In the genomic region with DNA sequence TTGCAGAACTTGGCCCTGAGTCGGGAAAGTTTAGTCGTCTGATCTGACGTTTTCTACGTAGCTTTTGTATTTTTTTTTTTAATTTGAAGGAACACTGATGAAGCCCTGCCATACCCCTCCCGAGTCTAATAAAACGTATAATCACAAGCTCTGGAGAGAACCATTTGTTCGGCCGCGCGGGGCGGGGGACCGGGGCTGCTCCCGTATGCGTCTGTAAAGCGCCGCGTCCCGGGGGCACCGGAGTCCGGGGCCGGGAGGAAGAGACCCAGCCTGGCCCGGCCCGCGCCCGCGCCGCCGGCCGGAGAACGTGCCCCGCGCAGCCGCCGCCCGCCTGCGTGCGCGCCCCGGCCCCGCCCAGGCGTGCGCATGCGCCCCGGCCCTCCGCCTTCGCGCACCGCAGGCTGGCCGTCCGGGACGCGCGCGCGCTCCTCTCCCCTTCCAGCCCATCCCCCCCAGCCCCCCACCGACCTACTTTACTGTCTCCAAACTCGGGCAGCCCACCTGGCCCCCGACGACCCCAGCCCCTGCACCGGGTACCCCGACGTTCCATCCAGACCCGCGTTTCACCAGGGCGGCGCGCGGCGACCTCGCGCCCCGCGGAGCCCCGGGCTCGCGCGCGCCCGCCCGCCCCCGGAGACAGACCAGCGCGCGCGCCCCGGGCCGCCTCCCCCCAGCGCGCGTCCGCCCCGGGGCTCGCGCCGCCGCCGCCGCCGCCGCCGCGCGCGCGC, we compare ENCODE assay signal across 8 cellular contexts. TPM values are rescaled to one million over a fixed set of nuclear protein-coding genes. Genes with fewer than 3 reads are reported as not detected.
DNase-seq lines count a peak whose midpoint lies in the region; ATAC-seq and TF ChIP-seq lines count a peak whose summit lies in the region.

No MANE protein-coding gene starts in this region.

- ATAC-seq in GM19372 (IDR thresholded peaks at IDR 0.05; ENCODE audit: low read depth, unreplicated experiment): peak; percentile 44

- peaks cover 4 to 67% (median 47%) of the 10 kb centered on the region in 5 donors for H3K4me1 ChIP-seq in subcutaneous abdominal adipose tissue (ENCODE audit: control insufficient read depth in 5 of 5, insufficient read depth in 5 of 5, low read length in 5 of 5)

- H3K4me3 Mint-ChIP-seq in CD14-positive monocyte: peak overlapping the region; percentile 89 to 96
- peak overlapping the region; percentile 95 for H3K4me3 Mint-ChIP-seq in nephron progenitor cell

- intact Hi-C loops in CD14-positive monocyte (cut with micrococcal nuclease): loop anchor here in 1 of 2 donors (5.0 to 10.0 kb wide), 3 partner anchors 46 to 126 kb away; a partner anchor contains a TSS

- peak overlapping the region; percentile 77 to 96 (median 91) for H3K9ac ChIP-seq in subcutaneous abdominal adipose tissue (ENCODE audit: low read length in 5 of 5)

- H3K9me3 ChIP-seq in subcutaneous abdominal adipose tissue (ENCODE audit: control insufficient read depth in 5 of 5, low read length in 5 of 5): no peaks in the 10 kb centered on the region

- H3K4me3 ChIP-seq in fibroblast of the aortic adventitia (ENCODE audit: low read depth, low read length): peak overlapping the region; percentile 81
- H3K4me3 ChIP-seq in subcutaneous abdominal adipose tissue (ENCODE audit: low read depth in 1 of 5, low read length in 5 of 5): peak overlapping the region; percentile 63 to 85 (median 77)

- TF ChIP-seq CTCF in CD14-positive monocyte (IDR thresholded peaks at IDR 0.05): no peak
- TF ChIP-seq CTCF in fibroblast of the aortic adventitia (IDR thresholded peaks at IDR 0.05; ENCODE audit: insufficient read depth, low read length): no peak
- no peak for TF ChIP-seq CTCF in nephron progenitor cell (IDR thresholded peaks at IDR 0.05)

- H3K27me3 Mint-ChIP-seq in CD14-positive monocyte (ENCODE audit: low read depth in 3 of 3) (peaks cover 2 to 5% (median 5%) of the 10 kb centered on the region in 3 donors), nephron progenitor cell (ENCODE audit: low read depth, poor library complexity) (no peaks in the 10 kb centered on the region)

- DNase-seq in CD14-positive monocyte (ENCODE audit: low spot score): peak; percentile 59
- peak in 66 of 76 experiments; percentile 10 to 88 (median 64) for DNase-seq in HUDEP-2 (lab: John Stamatoyannopoulos, UW; ENCODE audit: unreplicated experiment in 76 of 76)
- peak; percentile 75 for DNase-seq in RPMI7951 (ENCODE audit: low read depth)
- peak; percentile 92 for DNase-seq in activated effector memory CD4-positive, alpha-beta T cell treated with anti-CD3 and anti-CD28 coated beads, Interleukin-2, amount 50 U/mL, for 16 hours
- DNase-seq in fibroblast of the aortic adventitia (ENCODE audit: low read depth): peak; percentile 63
- peak; percentile 76 for DNase-seq in nephron progenitor cell

- peak overlapping the region; percentile 90 for H3K27ac ChIP-seq in subcutaneous abdominal adipose tissue (ENCODE audit: low read depth, low read length)

- H3K27ac Mint-ChIP-seq in CD14-positive monocyte (peak overlapping the region; percentile 78 to 99 (median 95)), nephron progenitor cell (peak overlapping the region; percentile 95)

- peaks cover 0 to 30% (median 28%) of the 10 kb centered on the region in 5 donors for H3K36me3 ChIP-seq in subcutaneous abdominal adipose tissue (ENCODE audit: control insufficient read depth in 5 of 5, insufficient read depth in 5 of 5, low read length in 5 of 5)

- peaks cover 57% of the 10 kb centered on the region for H3K4me1 Mint-ChIP-seq in CD14-positive monocyte
- peaks cover 49% of the 10 kb centered on the region for H3K4me1 Mint-ChIP-seq in nephron progenitor cell

- H3K9me3 Mint-ChIP-seq in CD14-positive monocyte (peaks cover 0 to 2% (median 0%) of the 10 kb centered on the region in 7 donors), nephron progenitor cell (no peaks in the 10 kb centered on the region)

- peaks cover 29 to 31% of the 10 kb centered on the region in 2 donors for H3K36me3 Mint-ChIP-seq in CD14-positive monocyte
- peaks cover 28% of the 10 kb centered on the region for H3K36me3 Mint-ChIP-seq in nephron progenitor cell (ENCODE audit: low read depth)

- no peaks in the 10 kb centered on the region for H3K27me3 ChIP-seq in subcutaneous abdominal adipose tissue (ENCODE audit: control insufficient read depth in 5 of 5, insufficient read depth in 4 of 5, low read length in 5 of 5)

RNA-seq across cellular contexts. Expression of a gene that starts 0.8 kb away (rescaled TPM):
- 1 to 10 TPM; 2.7 to 5.0 TPM for polyA plus RNA-seq in CD14-positive monocyte
- 33.9 and 37.4 TPM in 2 replicates for total RNA-seq in RPMI7951 (2014; rRNA removed; shearing (Covaris generic))
- 51.6 and 72.9 TPM in 2 replicates for total RNA-seq in fibroblast of the aortic adventitia (ENCODE audit: low replicate concordance)

RNA-seq across cellular contexts. Expression of a gene that starts 14.3 kb away (rescaled TPM):
- polyA plus RNA-seq in CD14-positive monocyte: not detected
- not detected in 2 replicates for total RNA-seq in RPMI7951 (2014; rRNA removed; shearing (Covaris generic))
- total RNA-seq in fibroblast of the aortic adventitia (ENCODE audit: low replicate concordance): not detected in 2 replicates

RNA-seq across cellular contexts. Expression of a gene that starts 19.2 kb away (rescaled TPM):
- polyA plus RNA-seq in CD14-positive monocyte: under 1 TPM in 1 of 2 donors, not detected in 1; 0.17 TPM
- 1.8 TPM in 2 replicates for total RNA-seq in RPMI7951 (2014; rRNA removed; shearing (Covaris generic))
- 0.54 TPM in 1 of 2 replicates, not detected in the other for total RNA-seq in fibroblast of the aortic adventitia (ENCODE audit: low replicate concordance)

RNA-seq across cellular contexts. Expression of a gene that starts 24.0 kb away (rescaled TPM):
- polyA plus RNA-seq in CD14-positive monocyte: not detected
- not detected in 2 replicates for total RNA-seq in RPMI7951 (2014; rRNA removed; shearing (Covaris generic))
- total RNA-seq in fibroblast of the aortic adventitia (ENCODE audit: low replicate concordance): not detected in 2 replicates

RNA-seq across cellular contexts. Expression of a gene that starts 39.4 kb away (rescaled TPM):
- polyA plus RNA-seq in CD14-positive monocyte: not detected
- not detected in 2 replicates for total RNA-seq in RPMI7951 (2014; rRNA removed; shearing (Covaris generic))
- not detected in 2 replicates for total RNA-seq in fibroblast of the aortic adventitia (ENCODE audit: low replicate concordance)

Comparison
In these comparisons a context has a peak if more than half of its experiments do, and no peak if none do; other contexts are left out.
1. Peak in every context shown above with its lines: DNase-seq, ATAC-seq, H3K4me3 ChIP-seq and H3K27ac ChIP-seq.